22 cellular contexts compared by ENCODE assay signal in genomic region chr1:7407980-7408770, GRCh38.
DNase-seq lines count a peak whose midpoint lies in the region; ATAC-seq, FAIRE-seq and TF ChIP-seq lines count a peak whose summit lies in the region.
"Had no signal": no experiment of that assay in that cellular context is flagged by ENCODE, and none has a peak within 500 bp of the region (broad histone marks: within the 10 kb centered on the region; RNA-seq: fewer than 3 reads in every experiment).

No MANE protein-coding gene starts in this region.

- intact Hi-C loops in kidney (cut with DNase I): no loop called here
- intact Hi-C loops in testis (cut with DNase I; ENCODE audit: low total_unique reads): no loop called here
- intact Hi-C loops in CD14-positive monocyte (cut with micrococcal nuclease): no loop called here

- H3K27ac Mint-ChIP-seq in CD14-positive monocyte (no peak overlapping the region), GM23338 (no peak overlapping the region)
- H3K27ac Mint-ChIP-seq: activated CD4-positive, alpha-beta T cell treated with anti-CD3 and anti-CD28 coated beads for 36 hours; activated naive CD4-positive, alpha-beta T cell treated with anti-CD3 and anti-CD28 coated beads, Interleukin-2, amount 10 ng/mL, durations not matched to agents 7 days and 5 days had no signal

- H3K27me3 ChIP-seq in testis: no peaks in the 10 kb centered on the region
- no peaks in the 10 kb centered on the region for H3K27me3 ChIP-seq in GM23338 (ENCODE audit: insufficient read depth)
- H3K27me3 ChIP-seq: uterus had no signal

- H3K4me3 Mint-ChIP-seq in CD14-positive monocyte (no peak overlapping the region), GM23338 (no peak overlapping the region)
- H3K4me3 Mint-ChIP-seq: activated CD4-positive, alpha-beta T cell treated with anti-CD3 and anti-CD28 coated beads for 36 hours; activated naive CD4-positive, alpha-beta T cell treated with anti-CD3 and anti-CD28 coated beads, Interleukin-2, amount 10 ng/mL, durations not matched to agents 7 days and 5 days had no signal

- H3K4me3 ChIP-seq in kidney (ENCODE audit: low read length in 2 of 2): no peak overlapping the region
- no peak overlapping the region for H3K4me3 ChIP-seq in testis
- H3K4me3 ChIP-seq in GM23338: no peak overlapping the region
- H3K4me3 ChIP-seq: A549, lower lobe of right lung, uterus had no signal

- H3K36me3 ChIP-seq in kidney (ENCODE audit: control insufficient read depth in 1 of 2, insufficient read depth in 2 of 2, low read length in 2 of 2) (no peaks in the 10 kb centered on the region), testis (ENCODE audit: low read depth, missing control alignments) (no peaks in the 10 kb centered on the region), GM23338 (ENCODE audit: insufficient read depth) (no peaks in the 10 kb centered on the region)
- H3K36me3 ChIP-seq: lower lobe of right lung, uterus had no signal

- H2AFZ ChIP-seq in GM23338: no peak overlapping the region
- H2AFZ ChIP-seq: parathyroid adenoma had no signal

- H3K79me2 ChIP-seq in GM23338 (replicated peaks; ENCODE audit: insufficient read depth): no peaks in the 10 kb centered on the region
- H3K79me2 ChIP-seq: parathyroid adenoma had no signal

- WGBS in testis, 2 donors: 91 to 98% methylated on average over 15 to 23 of the region's 23 CpGs

- FAIRE-seq in kidney (lab: Jason Lieb, UNC): no peak
- FAIRE-seq: A549, astrocyte had no signal

- H3K9me3 ChIP-seq in kidney (ENCODE audit: control insufficient read depth in 1 of 2, low read length in 2 of 2) (no peaks in the 10 kb centered on the region), testis (no peaks in the 10 kb centered on the region)
- H3K9me3 ChIP-seq: A549, lower lobe of right lung, uterus had no signal

- no peak overlapping the region for H3K9ac ChIP-seq in kidney (ENCODE audit: low read length in 2 of 2)
- H3K9ac ChIP-seq: parathyroid adenoma had no signal

- H3K27me3 Mint-ChIP-seq in CD14-positive monocyte (ENCODE audit: low read depth in 3 of 3) (peaks cover 0 to 8% (median 2%) of the 10 kb centered on the region in 3 donors), GM23338 (ENCODE audit: insufficient read depth, low read depth, poor library complexity) (peaks cover 9% of the 10 kb centered on the region)
- H3K27me3 Mint-ChIP-seq: activated naive CD4-positive, alpha-beta T cell treated with anti-CD3 and anti-CD28 coated beads, Interleukin-2, amount 10 ng/mL, durations not matched to agents 7 days and 5 days had no signal

- H3K9me2 ChIP-seq in GM23338 (ENCODE audit: insufficient read depth): no peaks in the 10 kb centered on the region; the same call in 1 of the 2 replicates

- no peak overlapping the region for H3K27ac ChIP-seq in kidney (ENCODE audit: low read depth in 2 of 2, low read length in 2 of 2)
- no peak overlapping the region for H3K27ac ChIP-seq in testis
- no peak overlapping the region for H3K27ac ChIP-seq in GM23338 (ENCODE audit: low read depth)
- H3K27ac ChIP-seq: C4-2B, HL-60, lower lobe of right lung, parathyroid adenoma, uterus had no signal

- H3K4me1 Mint-ChIP-seq in CD14-positive monocyte: no peaks in the 10 kb centered on the region
- H3K4me1 Mint-ChIP-seq in GM23338: peaks cover 11% of the 10 kb centered on the region
- H3K4me1 Mint-ChIP-seq: activated CD4-positive, alpha-beta T cell treated with anti-CD3 and anti-CD28 coated beads for 36 hours; activated naive CD4-positive, alpha-beta T cell treated with anti-CD3 and anti-CD28 coated beads, Interleukin-2, amount 10 ng/mL, durations not matched to agents 7 days and 5 days had no signal

- no peak for TF ChIP-seq CTCF in kidney (IDR thresholded peaks at IDR 0.05; ENCODE audit: borderline replicate concordance, extremely low read depth, insufficient read depth)
- TF ChIP-seq CTCF in testis (IDR thresholded peaks at IDR 0.05): no peak
- no peak for TF ChIP-seq CTCF in CD14-positive monocyte (IDR thresholded peaks at IDR 0.05)
- no peak for TF ChIP-seq CTCF in GM23338 (conservative IDR thresholded peaks at IDR 0.05; ENCODE audit: low read depth in 2 of 2)

- H3F3A ChIP-seq in GM23338 (replicated peaks; ENCODE audit: low read depth): no peaks in the 10 kb centered on the region

- H3K9me3 Mint-ChIP-seq in CD14-positive monocyte (peaks cover 0 to 1% (median 0%) of the 10 kb centered on the region in 7 donors), GM23338 (no peaks in the 10 kb centered on the region)
- H3K9me3 Mint-ChIP-seq: activated naive CD4-positive, alpha-beta T cell treated with anti-CD3 and anti-CD28 coated beads, Interleukin-2, amount 10 ng/mL, durations not matched to agents 7 days and 5 days had no signal

- ATAC-seq in GM23338 (no peak), GM18505 (IDR thresholded peaks at IDR 0.05; ENCODE audit: unreplicated experiment) (no peak)
- ATAC-seq: A549; activated CD4-positive, alpha-beta T cell treated with anti-CD3 and anti-CD28 coated beads for 36 hours had no signal

- H3K36me3 Mint-ChIP-seq in CD14-positive monocyte: no peaks in the 10 kb centered on the region
- H3K36me3 Mint-ChIP-seq in GM23338 (ENCODE audit: low read depth): no peaks in the 10 kb centered on the region
- H3K36me3 Mint-ChIP-seq: activated naive CD4-positive, alpha-beta T cell treated with anti-CD3 and anti-CD28 coated beads, Interleukin-2, amount 10 ng/mL, durations not matched to agents 7 days and 5 days had no signal

- TF ChIP-seq POLR2A in testis (IDR thresholded peaks at IDR 0.05): no peak
- no peak for TF ChIP-seq POLR2A in GM18505 (IDR thresholded peaks at IDR 0.05; ENCODE audit: borderline replicate concordance, extremely low read depth, insufficient read depth, insufficient read length)

- no peak overlapping the region for H3K4me2 ChIP-seq in GM23338
- H3K4me2 ChIP-seq: A549 had no signal

- DNase-seq in activated CD8-positive, alpha-beta memory T cell treated with anti-CD3 and anti-CD28 coated beads for 24 hours: peak; percentile 38
- no peak for DNase-seq in activated CD8-positive, alpha-beta memory T cell treated with anti-CD3 and anti-CD28 coated beads, Interleukin-2, amount 50 U/mL, for 4 hours
- DNase-seq in RPMI8226 (peak; percentile 28), kidney (peak; percentile 48), testis (peak; percentile 8), CD14-positive monocyte (ENCODE audit: low spot score) (no peak), GM23338 (ENCODE audit: low spot score) (no peak)
- DNase-seq: activated CD4-positive, alpha-beta T cell treated with anti-CD3 and anti-CD28 coated beads for 36 hours; activated naive CD4-positive, alpha-beta T cell treated with anti-CD3 and anti-CD28 coated beads, Interleukin-2, amount 10 ng/mL, durations not matched to agents 7 days and 5 days; activated T-cell treated with anti-CD3 and anti-CD28 coated beads for 4 hours; DMS 273 treated with DMSO at 0.1 percent for 48 hours; lower lobe of right lung; MM.1S; stimulated activated CD4-positive, alpha-beta T cell treated with anti-CD3 and anti-CD28 coated beads, Interleukin-1b, Interleukin-23, amount 100 ng/mL, for 48 hours; stimulated activated naive CD4-positive, alpha-beta T cell treated with Interleukin-2 at 50 U/mL for 16 hours; uterus had no signal

- no peaks in the 10 kb centered on the region for H4K20me1 ChIP-seq in GM23338 (replicated peaks; ENCODE audit: insufficient read depth)

- no peaks in the 10 kb centered on the region for H3K4me1 ChIP-seq in kidney (ENCODE audit: control insufficient read depth in 1 of 2, insufficient read depth in 1 of 2, low read depth in 1 of 2, low read length in 2 of 2)
- no peaks in the 10 kb centered on the region for H3K4me1 ChIP-seq in testis
- H3K4me1 ChIP-seq in GM23338 (ENCODE audit: insufficient read depth): no peaks in the 10 kb centered on the region; the same call in 1 of the 2 replicates
- H3K4me1 ChIP-seq: lower lobe of right lung, parathyroid adenoma, uterus had no signal

TF ChIP-seq in GM23338, 12 proteins besides CTCF, POLR2A, EP300 and RAD21 (continues in another document):
- no peak for TF ChIP-seq ZNF114 (CRISPR knock-in tag; IDR thresholded peaks at IDR 0.05)
- TF ChIP-seq CREB1 (CRISPR knock-in tag; IDR thresholded peaks at IDR 0.05; ENCODE audit: low read depth): no peak
- TF ChIP-seq EZH2phosphoT487 (IDR thresholded peaks at IDR 0.05; ENCODE audit: unreplicated experiment): no peak

Comparison
In these comparisons a context has a peak if more than half of its experiments do, and no peak if none do; other contexts are left out.
1. DNase-seq: peak in activated CD8-positive, alpha-beta memory T cell treated with anti-CD3 and anti-CD28 coated beads for 24 hours (single experiment), RPMI8226 (single experiment), kidney (single experiment) and testis (single experiment); none in activated CD8-positive, alpha-beta memory T cell treated with anti-CD3 and anti-CD28 coated beads, Interleukin-2, amount 50 U/mL, for 4 hours (single experiment), CD14-positive monocyte (single experiment) and GM23338 (single experiment).